ENCODE assay signal across 24 cellular contexts in genomic region chr16:83946154-83946780, GRCh38. TPM values are rescaled to one million over a fixed set of nuclear protein-coding genes. Genes with fewer than 3 reads are reported as not detected.
"Had no signal": no experiment of that assay in that cellular context is flagged by ENCODE, and none has a peak within 500 bp of the region (broad histone marks: within the 10 kb centered on the region; RNA-seq: fewer than 3 reads in every experiment).

No MANE protein-coding gene starts in this region.

- H3K4me1 ChIP-seq: left lung had no signal

- DNase-seq: central memory CD4-positive, alpha-beta T cell; cortex of kidney; effector CD8-positive, alpha-beta T cell; heart left ventricle; hypothalamus; mesendoderm; naive thymus-derived CD4-positive, alpha-beta T cell; nephron progenitor cell; nucleus accumbens; ovary; stimulated activated CD4-positive, alpha-beta T cell treated with anti-CD3 and anti-CD28 coated beads, Interleukin-4, amount 100 ng/mL, for 24 hours; stomach; substantia nigra; transverse colon had no signal

- H3K9me3 ChIP-seq: heart left ventricle, left lung, ovary, stomach, thoracic aorta, transverse colon had no signal

- H3K27ac Mint-ChIP-seq: naive thymus-derived CD4-positive, alpha-beta T cell; nephron progenitor cell; stimulated activated memory B cell treated with anti-CD40 and anti-IgM and Interleukin-4, amounts not matched to agents 10 μg/mL and 1 μg/mL and 100 μg/mL, for 72 hours had no signal

- H3K36me3 ChIP-seq: heart left ventricle, left lung, ovary, stomach, thoracic aorta, transverse colon had no signal

- H3K4me1 Mint-ChIP-seq: naive thymus-derived CD4-positive, alpha-beta T cell; stimulated activated memory B cell treated with anti-CD40 and anti-IgM and Interleukin-4, amounts not matched to agents 10 μg/mL and 1 μg/mL and 100 μg/mL, for 72 hours had no signal

- H3K9me3 Mint-ChIP-seq: naive thymus-derived CD4-positive, alpha-beta T cell; nephron progenitor cell; stimulated activated memory B cell treated with anti-CD40 and anti-IgM and Interleukin-4, amounts not matched to agents 10 μg/mL and 1 μg/mL and 100 μg/mL, for 72 hours had no signal

- H3K4me3 ChIP-seq: dorsolateral prefrontal cortex, heart left ventricle, left lung, lung, ovary, stomach, thoracic aorta, transverse colon had no signal

- H3K27ac ChIP-seq: dorsolateral prefrontal cortex, heart left ventricle, left lung, ovary, thoracic aorta, transverse colon had no signal

- H3K27me3 Mint-ChIP-seq: naive thymus-derived CD4-positive, alpha-beta T cell had no signal

- H3K27me3 ChIP-seq: dorsolateral prefrontal cortex, heart left ventricle, left lung, ovary, stomach, transverse colon had no signal

- H3K4me3 Mint-ChIP-seq: naive thymus-derived CD4-positive, alpha-beta T cell; nephron progenitor cell; stimulated activated memory B cell treated with anti-CD40 and anti-IgM and Interleukin-4, amounts not matched to agents 10 μg/mL and 1 μg/mL and 100 μg/mL, for 72 hours had no signal

- ATAC-seq: left lung; naive thymus-derived CD4-positive, alpha-beta T cell; right cardiac atrium; stimulated activated memory B cell treated with anti-CD40 and anti-IgM and Interleukin-4, amounts not matched to agents 10 μg/mL and 1 μg/mL and 100 μg/mL, for 72 hours had no signal

RNA-seq across cellular contexts. Expression of gene OSGIN1, which starts 6.8 kb away (rescaled TPM):
- total RNA-seq: frontal cortex had no signal

RNA-seq across cellular contexts. Expression of gene NECAB2, which starts 21.8 kb away (rescaled TPM):
- total RNA-seq: esophagus mucosa; glomerular endothelial cell; mononuclear cell; naive thymus-derived CD4-positive, alpha-beta T cell; thoracic aorta had no signal
- polyA plus RNA-seq: naive thymus-derived CD4-positive, alpha-beta T cell had no signal
